14 cellular contexts compared by ENCODE assay signal in genomic region chr2:166900700-166901099, GRCh38. TPM values are rescaled to one million over a fixed set of nuclear protein-coding genes. Genes with fewer than 3 reads are reported as not detected.
DNase-seq lines count a peak whose midpoint lies in the region; ATAC-seq, FAIRE-seq and TF ChIP-seq lines count a peak whose summit lies in the region.
"Had no signal": no experiment of that assay in that cellular context is flagged by ENCODE, and none has a peak within 500 bp of the region (broad histone marks: within the 10 kb centered on the region; RNA-seq: fewer than 3 reads in every experiment).

No MANE protein-coding gene starts in this region.

- H3K27me3 ChIP-seq in neuron (ENCODE audit: insufficient read depth, low read length) (no peaks in the 10 kb centered on the region), small intestine (ENCODE audit: control insufficient read depth in 2 of 2, insufficient read depth in 2 of 2, low read length in 2 of 2) (no peaks in the 10 kb centered on the region)

- no peak overlapping the region for H3K27ac ChIP-seq in small intestine (ENCODE audit: low read depth in 1 of 2, low read length in 1 of 2)
- H3K27ac ChIP-seq: A549 had no signal

- no peak overlapping the region for H3K4me3 ChIP-seq in choroid plexus epithelial cell (ENCODE audit: low read depth, low read length)
- no peak overlapping the region for H3K4me3 ChIP-seq in neuron (ENCODE audit: low read length)
- H3K4me3 ChIP-seq in small intestine (ENCODE audit: low read depth in 1 of 2, low read length in 2 of 2), result no peak overlapping the region
- H3K4me3 ChIP-seq: A549 had no signal

- H3K36me3 ChIP-seq in neuron (ENCODE audit: insufficient read depth, low read length) (no peaks in the 10 kb centered on the region), small intestine (ENCODE audit: control insufficient read depth in 2 of 2, insufficient read depth in 2 of 2, low read length in 2 of 2) (no peaks in the 10 kb centered on the region)

- H3K9me3 ChIP-seq in neuron (ENCODE audit: low read length) (no peaks in the 10 kb centered on the region), small intestine (ENCODE audit: control insufficient read depth, low read depth) (no peaks in the 10 kb centered on the region)
- H3K9me3 ChIP-seq: A549 had no signal

- no peak for FAIRE-seq in small intestine (lab: Jason Lieb, UNC)
- FAIRE-seq: A549 had no signal

- H2AFZ ChIP-seq in neuron (ENCODE audit: low read depth, low read length), result peak overlapping the region; percentile 57

- DNase-seq in NCI-H2171 treated with DMSO at 0.1 percent for 48 hours (lab: John Stamatoyannopoulos, UW) (peak; percentile 37), NCI-H2171 (lab: John Stamatoyannopoulos, UW) (no peak), NCI-H460 (ENCODE audit: extremely low read depth, low read depth) (peak; percentile 35), choroid plexus epithelial cell (ENCODE audit: low read depth) (peak; percentile 72), small intestine (no peak)
- DNase-seq in activated CD4-positive, alpha-beta T cell treated with anti-CD3 and anti-CD28 coated beads, Interleukin-2, amount 50 U/mL, for 48 hours, result no peak
- DNase-seq: dermis blood vessel endothelial cell, left colon, NCI-H1930 had no signal

- TF ChIP-seq CTCF in choroid plexus epithelial cell (conservative IDR thresholded peaks at IDR 0.05; ENCODE audit: low read depth, low read length), result peak; percentile 62

- ATAC-seq in HG03460 (IDR thresholded peaks at IDR 0.05; ENCODE audit: unreplicated experiment), result no peak
- ATAC-seq: left colon; stimulated activated effector memory CD8-positive, alpha-beta T cell treated with anti-CD3 and anti-CD28 coated beads, Interleukin-12 subunit alpha, Interleukin-12 subunit beta, amount 100 ng/mL, for 72 hours had no signal

- H3K4me1 ChIP-seq in neuron (ENCODE audit: insufficient read depth, low read length) (peaks cover 9% of the 10 kb centered on the region), small intestine (ENCODE audit: control insufficient read depth in 2 of 2, insufficient read depth in 1 of 2, low read depth in 1 of 2, low read length in 1 of 2) (no peaks in the 10 kb centered on the region)
- H3K4me1 ChIP-seq: A549 had no signal

- WGBS in small intestine, 3 donors, result 59 to 78% (median 76%) methylated on average over 2 of the region's 2 CpGs

RNA-seq across cellular contexts. Expression of gene XIRP2, which starts 12.4 kb away (rescaled TPM):
- total RNA-seq in NCI-H460 (2014; rRNA removed; shearing (Covaris generic)), result not detected in 2 replicates
- not detected in 2 replicates for polyA plus RNA-seq in NCI-H460 (2014; cell fraction: nucleus; rRNA removed)
- polyA plus RNA-seq in small intestine, result 1 to 10 TPM in 2 of 3 donors, under 1 TPM in 1; 0.03 to 7.3 (median 1.1) TPM
- total RNA-seq: dermis blood vessel endothelial cell; left colon; T-helper 2 cell treated with Interferon-gamma antibody and Interleukin-4, amounts not matched to agents 100 ng/mL and 5 ng/mL, for 36 hours had no signal
- polyA plus RNA-seq: A549 had no signal

Comparison
In these comparisons a context has a peak if more than half of its experiments do, and no peak if none do; other contexts are left out.
1. DNase-seq: peak in NCI-H2171 treated with DMSO at 0.1 percent for 48 hours (single experiment), NCI-H460 (single experiment) and choroid plexus epithelial cell (single experiment); none in NCI-H2171 (single experiment), small intestine (single experiment) and activated CD4-positive, alpha-beta T cell treated with anti-CD3 and anti-CD28 coated beads, Interleukin-2, amount 50 U/mL, for 48 hours (0 of 2).